1 cellular context compared by ENCODE assay signal in the genomic region with DNA sequence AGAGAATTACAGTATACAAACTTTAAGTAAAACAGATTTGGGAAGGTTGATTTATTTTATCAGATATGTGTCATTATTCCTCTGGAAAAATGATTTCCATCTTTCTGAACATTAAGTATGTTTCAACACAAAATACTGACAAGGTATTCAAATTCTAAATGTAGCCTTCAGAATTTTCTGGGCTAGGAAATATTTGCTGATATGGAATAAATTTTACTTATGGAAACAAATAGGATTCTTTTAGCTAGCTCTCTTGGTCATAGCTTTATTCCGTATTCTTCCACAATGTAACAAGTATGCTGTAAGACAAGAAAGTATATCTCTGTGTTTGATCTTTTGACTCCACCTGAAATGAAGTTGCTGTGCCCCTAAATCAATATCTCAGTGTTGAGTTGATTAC.
TF ChIP-seq lines count a peak whose summit lies in the region.

No MANE protein-coding gene starts in this region.

TF ChIP-seq in K562, 482 proteins besides CTCF, POLR2A, EP300 and RAD21 (continued from another document):
- TF ChIP-seq, protein P1, sequence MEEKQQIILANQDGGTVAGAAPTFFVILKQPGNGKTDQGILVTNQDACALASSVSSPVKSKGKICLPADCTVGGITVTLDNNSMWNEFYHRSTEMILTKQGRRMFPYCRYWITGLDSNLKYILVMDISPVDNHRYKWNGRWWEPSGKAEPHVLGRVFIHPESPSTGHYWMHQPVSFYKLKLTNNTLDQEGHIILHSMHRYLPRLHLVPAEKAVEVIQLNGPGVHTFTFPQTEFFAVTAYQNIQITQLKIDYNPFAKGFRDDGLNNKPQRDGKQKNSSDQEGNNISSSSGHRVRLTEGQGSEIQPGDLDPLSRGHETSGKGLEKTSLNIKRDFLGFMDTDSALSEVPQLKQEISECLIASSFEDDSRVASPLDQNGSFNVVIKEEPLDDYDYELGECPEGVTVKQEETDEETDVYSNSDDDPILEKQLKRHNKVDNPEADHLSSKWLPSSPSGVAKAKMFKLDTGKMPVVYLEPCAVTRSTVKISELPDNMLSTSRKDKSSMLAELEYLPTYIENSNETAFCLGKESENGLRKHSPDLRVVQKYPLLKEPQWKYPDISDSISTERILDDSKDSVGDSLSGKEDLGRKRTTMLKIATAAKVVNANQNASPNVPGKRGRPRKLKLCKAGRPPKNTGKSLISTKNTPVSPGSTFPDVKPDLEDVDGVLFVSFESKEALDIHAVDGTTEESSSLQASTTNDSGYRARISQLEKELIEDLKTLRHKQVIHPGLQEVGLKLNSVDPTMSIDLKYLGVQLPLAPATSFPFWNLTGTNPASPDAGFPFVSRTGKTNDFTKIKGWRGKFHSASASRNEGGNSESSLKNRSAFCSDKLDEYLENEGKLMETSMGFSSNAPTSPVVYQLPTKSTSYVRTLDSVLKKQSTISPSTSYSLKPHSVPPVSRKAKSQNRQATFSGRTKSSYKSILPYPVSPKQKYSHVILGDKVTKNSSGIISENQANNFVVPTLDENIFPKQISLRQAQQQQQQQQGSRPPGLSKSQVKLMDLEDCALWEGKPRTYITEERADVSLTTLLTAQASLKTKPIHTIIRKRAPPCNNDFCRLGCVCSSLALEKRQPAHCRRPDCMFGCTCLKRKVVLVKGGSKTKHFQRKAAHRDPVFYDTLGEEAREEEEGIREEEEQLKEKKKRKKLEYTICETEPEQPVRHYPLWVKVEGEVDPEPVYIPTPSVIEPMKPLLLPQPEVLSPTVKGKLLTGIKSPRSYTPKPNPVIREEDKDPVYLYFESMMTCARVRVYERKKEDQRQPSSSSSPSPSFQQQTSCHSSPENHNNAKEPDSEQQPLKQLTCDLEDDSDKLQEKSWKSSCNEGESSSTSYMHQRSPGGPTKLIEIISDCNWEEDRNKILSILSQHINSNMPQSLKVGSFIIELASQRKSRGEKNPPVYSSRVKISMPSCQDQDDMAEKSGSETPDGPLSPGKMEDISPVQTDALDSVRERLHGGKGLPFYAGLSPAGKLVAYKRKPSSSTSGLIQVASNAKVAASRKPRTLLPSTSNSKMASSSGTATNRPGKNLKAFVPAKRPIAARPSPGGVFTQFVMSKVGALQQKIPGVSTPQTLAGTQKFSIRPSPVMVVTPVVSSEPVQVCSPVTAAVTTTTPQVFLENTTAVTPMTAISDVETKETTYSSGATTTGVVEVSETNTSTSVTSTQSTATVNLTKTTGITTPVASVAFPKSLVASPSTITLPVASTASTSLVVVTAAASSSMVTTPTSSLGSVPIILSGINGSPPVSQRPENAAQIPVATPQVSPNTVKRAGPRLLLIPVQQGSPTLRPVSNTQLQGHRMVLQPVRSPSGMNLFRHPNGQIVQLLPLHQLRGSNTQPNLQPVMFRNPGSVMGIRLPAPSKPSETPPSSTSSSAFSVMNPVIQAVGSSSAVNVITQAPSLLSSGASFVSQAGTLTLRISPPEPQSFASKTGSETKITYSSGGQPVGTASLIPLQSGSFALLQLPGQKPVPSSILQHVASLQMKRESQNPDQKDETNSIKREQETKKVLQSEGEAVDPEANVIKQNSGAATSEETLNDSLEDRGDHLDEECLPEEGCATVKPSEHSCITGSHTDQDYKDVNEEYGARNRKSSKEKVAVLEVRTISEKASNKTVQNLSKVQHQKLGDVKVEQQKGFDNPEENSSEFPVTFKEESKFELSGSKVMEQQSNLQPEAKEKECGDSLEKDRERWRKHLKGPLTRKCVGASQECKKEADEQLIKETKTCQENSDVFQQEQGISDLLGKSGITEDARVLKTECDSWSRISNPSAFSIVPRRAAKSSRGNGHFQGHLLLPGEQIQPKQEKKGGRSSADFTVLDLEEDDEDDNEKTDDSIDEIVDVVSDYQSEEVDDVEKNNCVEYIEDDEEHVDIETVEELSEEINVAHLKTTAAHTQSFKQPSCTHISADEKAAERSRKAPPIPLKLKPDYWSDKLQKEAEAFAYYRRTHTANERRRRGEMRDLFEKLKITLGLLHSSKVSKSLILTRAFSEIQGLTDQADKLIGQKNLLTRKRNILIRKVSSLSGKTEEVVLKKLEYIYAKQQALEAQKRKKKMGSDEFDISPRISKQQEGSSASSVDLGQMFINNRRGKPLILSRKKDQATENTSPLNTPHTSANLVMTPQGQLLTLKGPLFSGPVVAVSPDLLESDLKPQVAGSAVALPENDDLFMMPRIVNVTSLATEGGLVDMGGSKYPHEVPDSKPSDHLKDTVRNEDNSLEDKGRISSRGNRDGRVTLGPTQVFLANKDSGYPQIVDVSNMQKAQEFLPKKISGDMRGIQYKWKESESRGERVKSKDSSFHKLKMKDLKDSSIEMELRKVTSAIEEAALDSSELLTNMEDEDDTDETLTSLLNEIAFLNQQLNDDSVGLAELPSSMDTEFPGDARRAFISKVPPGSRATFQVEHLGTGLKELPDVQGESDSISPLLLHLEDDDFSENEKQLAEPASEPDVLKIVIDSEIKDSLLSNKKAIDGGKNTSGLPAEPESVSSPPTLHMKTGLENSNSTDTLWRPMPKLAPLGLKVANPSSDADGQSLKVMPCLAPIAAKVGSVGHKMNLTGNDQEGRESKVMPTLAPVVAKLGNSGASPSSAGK (IDR thresholded peaks at IDR 0.05): no peak
- TF ChIP-seq MAFG (tag; conservative IDR thresholded peaks at IDR 0.05): 0 out of 2 replicates have a peak, but pooled peaks have one; percentile 15
